ENCODE assay signal across 8 cellular contexts in the genomic region with DNA sequence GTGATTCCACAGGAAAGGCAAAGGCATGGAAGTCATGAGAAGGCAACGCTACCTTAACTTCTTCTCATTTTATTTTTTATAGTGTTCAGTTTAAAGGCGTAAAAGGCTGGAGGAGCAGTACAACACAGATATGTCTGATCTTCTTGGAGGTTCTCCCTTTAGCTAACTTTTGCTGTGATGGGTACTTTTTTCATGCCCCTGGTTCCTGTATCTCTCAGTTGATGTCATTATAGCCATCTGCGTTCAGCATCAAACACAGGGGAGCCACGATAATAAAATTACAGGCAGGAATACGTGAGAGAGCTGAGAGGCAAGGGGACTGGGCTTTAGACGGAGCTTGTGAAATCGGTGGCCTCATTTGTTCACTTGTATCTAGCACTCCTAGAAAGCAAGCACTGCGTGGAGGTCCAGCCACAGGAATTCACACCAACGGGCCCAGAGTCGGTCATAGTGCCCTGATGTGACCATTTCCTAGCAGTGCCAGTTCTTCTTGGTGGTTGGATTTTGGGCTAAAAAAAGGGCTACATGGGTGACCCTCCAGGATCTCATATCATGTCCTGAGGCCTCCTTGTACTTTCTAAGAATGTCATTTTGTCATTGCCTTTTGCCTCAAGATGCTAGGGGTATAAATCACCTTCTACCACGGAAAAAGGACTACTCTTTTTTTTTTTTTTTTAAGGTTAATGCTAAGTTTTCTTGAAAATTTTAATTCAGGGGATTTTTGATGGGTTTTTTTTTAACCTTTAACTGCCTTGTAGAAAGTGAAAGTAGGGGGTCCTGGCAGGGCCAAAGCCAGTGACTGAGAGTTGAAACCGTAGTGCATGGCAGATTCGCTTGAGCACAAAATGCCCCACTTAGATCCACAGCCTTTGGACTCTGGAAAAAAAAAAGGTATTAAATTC.
DNase-seq lines count a peak whose midpoint lies in the region; ATAC-seq, FAIRE-seq and TF ChIP-seq lines count a peak whose summit lies in the region.

No MANE protein-coding gene starts in this region.

- H3K27ac Mint-ChIP-seq in CD8-positive, alpha-beta T cell = peak overlapping the region; percentile 93

- H3K9ac ChIP-seq in GM12878 (ENCODE audit: control insufficient read depth, insufficient read depth, low read length) = peak overlapping the region; percentile 55

- H3K36me3 ChIP-seq in CD8-positive, alpha-beta T cell (ENCODE audit: insufficient read depth, low read length) = peaks cover 32% of the 10 kb centered on the region
- peaks cover 22 to 49% of the 10 kb centered on the region in 2 experiments for H3K36me3 ChIP-seq in GM12878 (ENCODE audit: control insufficient read depth in 2 of 2, insufficient read depth in 2 of 2, low read length in 1 of 2)

- peak overlapping the region; percentile 77 for H3K4me3 Mint-ChIP-seq in CD8-positive, alpha-beta T cell

- in situ Hi-C loops in GM12878 (cut with MboI) = no loop called here

- FAIRE-seq in GM12878 (lab: Jason Lieb, UNC) = no peak

- H3K9me3 Mint-ChIP-seq in CD8-positive, alpha-beta T cell = no peaks in the 10 kb centered on the region

- SMC1A ChIA-PET in GM12878 (lab: Charles Lee; ENCODE audit: uncharacterized antibody, unreplicated experiment) = interaction anchor here (0.7 to 9.3 kb wide), 18 partner anchors 10 to 63 kb away, joined by 3 to 108 read pairs (median 8); no protein-coding TSS in a partner anchor

- no peak for TF ChIP-seq POLR2A in GM12878 (IDR thresholded peaks at IDR 0.05; ENCODE audit: low read depth, low read length)

- H3K27me3 Mint-ChIP-seq in CD8-positive, alpha-beta T cell (ENCODE audit: low read depth) = no peaks in the 10 kb centered on the region

- H3K4me1 Mint-ChIP-seq in CD8-positive, alpha-beta T cell (ENCODE audit: low read depth) = peaks cover 96% of the 10 kb centered on the region

- POLR2A ChIA-PET in CD8-positive, alpha-beta T cell (lab: Charles Lee) = interaction anchor here (0.7 to 2.3 kb wide), 4 partner anchors 10 to 31 kb away, joined by 3 to 12 read pairs (median 4); no protein-coding TSS in a partner anchor
- POLR2A ChIA-PET in GM12878 (lab: Charles Lee) = interaction anchor here (0.8 to 2.4 kb wide), 13 partner anchors 7 to 53 kb away, joined by 3 to 16 read pairs (median 4); no protein-coding TSS in a partner anchor

- H3K79me2 ChIP-seq in GM12878 (ENCODE audit: control insufficient read depth, insufficient read depth, low read length) = peaks cover 100% of the 10 kb centered on the region

- peak in 1 of 2 experiments; percentile 53; a peak in 2 of 4 replicates for TF ChIP-seq EP300 in GM12878 (IDR thresholded peaks at IDR 0.05; ENCODE audit: borderline replicate concordance in 1 of 2, control insufficient read depth in 1 of 2, low read depth in 2 of 2, low read length in 2 of 2)

- no peaks in the 10 kb centered on the region for H3K9me3 ChIP-seq in CD8-positive, alpha-beta T cell (ENCODE audit: low read length)
- H3K9me3 ChIP-seq in GM12878 (replicated peaks; ENCODE audit: control insufficient read depth, insufficient read depth, low read length) = no peaks in the 10 kb centered on the region

- TF ChIP-seq CTCF in CD8-positive, alpha-beta T cell (IDR thresholded peaks at IDR 0.05) = no peak
- no peak for TF ChIP-seq CTCF in GM12878 (IDR thresholded peaks at IDR 0.05 in 2 of 3, conservative IDR thresholded peaks at IDR 0.05 in 1 of 3; ENCODE audit: control insufficient read depth in 2 of 3, extremely low read depth in 1 of 3, insufficient read depth in 1 of 3, low read depth in 3 of 3, low read length in 3 of 3)

- H3K4me3 ChIP-seq in CD8-positive, alpha-beta T cell (ENCODE audit: low read depth, low read length) = peak overlapping the region; percentile 20
- H3K4me3 ChIP-seq in GM12878 = peak overlapping the region; percentile 56

- no peak overlapping the region for H2AFZ ChIP-seq in GM12878 (ENCODE audit: control insufficient read depth, low read depth, low read length)

- intact Hi-C loops in CD8-positive, alpha-beta T cell (cut with DNase I, micrococcal nuclease) = loop anchor here (1.0 to 2.0 kb wide), 3 partner anchors 8 to 20 kb away; no protein-coding TSS in a partner anchor
- intact Hi-C loops in GM12878 (cut with micrococcal nuclease; ENCODE audit: unreplicated experiment) = loop anchor here (1.0 to 2.0 kb wide), 4 partner anchors 12 to 36 kb away; no protein-coding TSS in a partner anchor

- peaks cover 99% of the 10 kb centered on the region for H3K4me1 ChIP-seq in CD8-positive, alpha-beta T cell (ENCODE audit: insufficient read depth, low read length)
- H3K4me1 ChIP-seq in GM12878 (ENCODE audit: control insufficient read depth, insufficient read depth, low read length) = peaks cover 80% of the 10 kb centered on the region

- ATAC-seq in CD8-positive, alpha-beta T cell = peak; percentile 43
- ATAC-seq in GM19351 (IDR thresholded peaks at IDR 0.05; ENCODE audit: unreplicated experiment) = peak; percentile 47
- ATAC-seq in HG03108 (IDR thresholded peaks at IDR 0.05; ENCODE audit: unreplicated experiment) = peak; percentile 56
- ATAC-seq in GM12878 = peak; percentile 83

- TSS peak; percentile 10 for BruUV-seq in GM12878 (replicated peaks; lab: Mats Ljungman, UMichigan)

- peak in 1 of 7 experiments; percentile 47 for DNase-seq in CD8-positive, alpha-beta T cell
- DNase-seq in GM12878 (ENCODE audit: low read depth, low spot score) = no peak
- no peak for DNase-seq in effector CD4-positive, alpha-beta T cell
- DNase-seq in NCI-H2171 (lab: John Stamatoyannopoulos, UW) = no peak
- no peak for DNase-seq in activated gamma-delta T cell (lab: John Stamatoyannopoulos, UW)
- DNase-seq in DMS 273 treated with DMSO at 0.1 percent for 48 hours (lab: John Stamatoyannopoulos, UW) = no peak

- 32% methylated on average over 13 of the region's 13 CpGs for WGBS in GM12878 (ENCODE audit: insufficient coverage, insufficient replicate concordance, low lambda C conversion rate, missing lambda C conversion rate)

- peaks cover 89% of the 10 kb centered on the region for H3K36me3 Mint-ChIP-seq in CD8-positive, alpha-beta T cell

- peak overlapping the region; percentile 7 for H3K27ac ChIP-seq in CD8-positive, alpha-beta T cell (ENCODE audit: low read depth, low read length)
- peak overlapping the region; percentile 92 for H3K27ac ChIP-seq in GM12878 (ENCODE audit: control insufficient read depth, insufficient read depth)

- no peaks in the 10 kb centered on the region for H3K27me3 ChIP-seq in CD8-positive, alpha-beta T cell (ENCODE audit: insufficient read depth, low read length)
- no peaks in the 10 kb centered on the region for H3K27me3 ChIP-seq in GM12878 (replicated peaks in 1 of 2; ENCODE audit: control insufficient read depth in 2 of 2, insufficient read depth in 2 of 2, low read length in 1 of 2)

- CTCF ChIA-PET in CD8-positive, alpha-beta T cell (lab: Charles Lee) = interaction anchor here (0.7 to 1.3 kb wide), 4 partner anchors 21 to 95 kb away, joined by 3 to 6 read pairs (median 4); no protein-coding TSS in a partner anchor
- CTCF ChIA-PET in GM12878 (lab: Yijun Ruan, JAX) = interaction anchor here (0.6 to 3.7 kb wide), 12 partner anchors 10 to 97 kb away, joined by 3 to 20 read pairs (median 4); no protein-coding TSS in a partner anchor

- no peak; the same call in 1 of the 2 replicates for TF ChIP-seq RAD21 in GM12878 (IDR thresholded peaks at IDR 0.05; ENCODE audit: insufficient read depth, low read depth, low read length)

- peak overlapping the region; percentile 57 for H3K4me2 ChIP-seq in GM12878 (ENCODE audit: control insufficient read depth, insufficient read depth)

- peaks cover 4% of the 10 kb centered on the region for H4K20me1 ChIP-seq in GM12878 (ENCODE audit: control insufficient read depth, insufficient read depth)

- RAD21 ChIA-PET in GM12878 (lab: Charles Lee; ENCODE audit: unreplicated experiment) = interaction anchor here (0.9 to 4.7 kb wide), 12 partner anchors 10 to 62 kb away, joined by 3 to 45 read pairs (median 14); no protein-coding TSS in a partner anchor

TF ChIP-seq in GM12878, 131 proteins besides CTCF, POLR2A, EP300 and RAD21 (continues in another document):
- peak; percentile 44 for TF ChIP-seq RUNX3 (IDR thresholded peaks at IDR 0.05; ENCODE audit: low read length)
- TF ChIP-seq NBN (IDR thresholded peaks at IDR 0.05) = 0 out of 2 replicates have a peak, but pooled peaks have one; percentile 67
- peak; percentile 50; the same call in 1 of the 2 replicates for TF ChIP-seq CREM (IDR thresholded peaks at IDR 0.05; ENCODE audit: low read depth)
- no peak for TF ChIP-seq ZNF274 (IDR thresholded peaks at IDR 0.05; ENCODE audit: insufficient read depth, insufficient read length)
- no peak for TF ChIP-seq RFX5 (IDR thresholded peaks at IDR 0.05; ENCODE audit: low read depth, low read length)
- no peak for TF ChIP-seq SPI1 (IDR thresholded peaks at IDR 0.05; ENCODE audit: borderline replicate concordance, insufficient read depth, low read depth, low read length)
- TF ChIP-seq SUZ12 (IDR thresholded peaks at IDR 0.05; ENCODE audit: unreplicated experiment) = no peak
- TF ChIP-seq, protein P1, sequence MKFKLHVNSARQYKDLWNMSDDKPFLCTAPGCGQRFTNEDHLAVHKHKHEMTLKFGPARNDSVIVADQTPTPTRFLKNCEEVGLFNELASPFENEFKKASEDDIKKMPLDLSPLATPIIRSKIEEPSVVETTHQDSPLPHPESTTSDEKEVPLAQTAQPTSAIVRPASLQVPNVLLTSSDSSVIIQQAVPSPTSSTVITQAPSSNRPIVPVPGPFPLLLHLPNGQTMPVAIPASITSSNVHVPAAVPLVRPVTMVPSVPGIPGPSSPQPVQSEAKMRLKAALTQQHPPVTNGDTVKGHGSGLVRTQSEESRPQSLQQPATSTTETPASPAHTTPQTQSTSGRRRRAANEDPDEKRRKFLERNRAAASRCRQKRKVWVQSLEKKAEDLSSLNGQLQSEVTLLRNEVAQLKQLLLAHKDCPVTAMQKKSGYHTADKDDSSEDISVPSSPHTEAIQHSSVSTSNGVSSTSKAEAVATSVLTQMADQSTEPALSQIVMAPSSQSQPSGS (IDR thresholded peaks at IDR 0.05; ENCODE audit: low read length) = peak; percentile 73
- peak; percentile 35; the same call in 1 of the 2 replicates for TF ChIP-seq POLR2AphosphoS5 (IDR thresholded peaks at IDR 0.05; ENCODE audit: low read length)
- TF ChIP-seq, protein P2, sequence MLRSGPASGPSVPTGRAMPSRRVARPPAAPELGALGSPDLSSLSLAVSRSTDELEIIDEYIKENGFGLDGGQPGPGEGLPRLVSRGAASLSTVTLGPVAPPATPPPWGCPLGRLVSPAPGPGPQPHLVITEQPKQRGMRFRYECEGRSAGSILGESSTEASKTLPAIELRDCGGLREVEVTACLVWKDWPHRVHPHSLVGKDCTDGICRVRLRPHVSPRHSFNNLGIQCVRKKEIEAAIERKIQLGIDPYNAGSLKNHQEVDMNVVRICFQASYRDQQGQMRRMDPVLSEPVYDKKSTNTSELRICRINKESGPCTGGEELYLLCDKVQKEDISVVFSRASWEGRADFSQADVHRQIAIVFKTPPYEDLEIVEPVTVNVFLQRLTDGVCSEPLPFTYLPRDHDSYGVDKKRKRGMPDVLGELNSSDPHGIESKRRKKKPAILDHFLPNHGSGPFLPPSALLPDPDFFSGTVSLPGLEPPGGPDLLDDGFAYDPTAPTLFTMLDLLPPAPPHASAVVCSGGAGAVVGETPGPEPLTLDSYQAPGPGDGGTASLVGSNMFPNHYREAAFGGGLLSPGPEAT (IDR thresholded peaks at IDR 0.05; ENCODE audit: low read depth) = peak; percentile 77
